Comparison of ENCODE assay signal across 19 cellular contexts in genomic region chr12:2458113-2458414, GRCh38.
"Had no signal": no experiment of that assay in that cellular context is flagged by ENCODE, and none has a peak within 500 bp of the region (broad histone marks: within the 10 kb centered on the region; RNA-seq: fewer than 3 reads in every experiment).

No MANE protein-coding gene starts in this region.

- ATAC-seq: left lung; naive thymus-derived CD4-positive, alpha-beta T cell; stimulated activated naive B cell treated with anti-CD40 and anti-IgM and Interleukin-4, amounts not matched to agents 10 μg/mL and 1 μg/mL and 100 μg/mL, for 72 hours; stimulated activated naive CD8-positive, alpha-beta T cell treated with anti-CD3 and anti-CD28 coated beads, Interleukin-15, amount 100 ng/mL, for 72 hours had no signal

- H3K27me3 ChIP-seq: colonic mucosa, left lung, neutrophil had no signal

- H3K9me3 ChIP-seq: colonic mucosa, left lung, neutrophil had no signal

- DNase-seq: caudate nucleus; colonic mucosa; effector CD8-positive, alpha-beta T cell; foreskin melanocyte; immature natural killer cell; left lung; mammary epithelial cell; naive thymus-derived CD4-positive, alpha-beta T cell; nephron progenitor cell; posterior cingulate gyrus; stimulated activated CD4-positive, alpha-beta T cell treated with anti-CD3 and anti-CD28 coated beads, Interleukin-15, amount 100 ng/mL, for 24 hours; stimulated activated CD4-positive, alpha-beta T cell treated with anti-CD3 and anti-CD28 coated beads, Interleukin-1b, Interleukin-23, amount 100 ng/mL, for 48 hours; stimulated activated CD4-positive, alpha-beta T cell treated with anti-CD3 and anti-CD28 coated beads, Interleukin-4, amount 100 ng/mL, for 24 hours; stimulated activated naive B cell treated with anti-CD40 and anti-IgM and Interleukin-4, amounts not matched to agents 10 μg/mL and 1 μg/mL and 100 μg/mL, for 72 hours; stimulated activated naive CD8-positive, alpha-beta T cell treated with anti-CD3 and anti-CD28 coated beads, Interleukin-15, amount 100 ng/mL, for 72 hours; substantia nigra; trophoblast cell had no signal

- H3K27me3 Mint-ChIP-seq: naive thymus-derived CD4-positive, alpha-beta T cell; stimulated activated naive B cell treated with anti-CD40 and anti-IgM and Interleukin-4, amounts not matched to agents 10 μg/mL and 1 μg/mL and 100 μg/mL, for 72 hours; stimulated activated naive CD8-positive, alpha-beta T cell treated with anti-CD3 and anti-CD28 coated beads, Interleukin-15, amount 100 ng/mL, for 72 hours had no signal

- H3K27ac Mint-ChIP-seq: immature natural killer cell; naive thymus-derived CD4-positive, alpha-beta T cell; stimulated activated naive B cell treated with anti-CD40 and anti-IgM and Interleukin-4, amounts not matched to agents 10 μg/mL and 1 μg/mL and 100 μg/mL, for 72 hours; stimulated activated naive CD8-positive, alpha-beta T cell treated with anti-CD3 and anti-CD28 coated beads, Interleukin-15, amount 100 ng/mL, for 72 hours had no signal

- H3K4me3 Mint-ChIP-seq: immature natural killer cell; naive thymus-derived CD4-positive, alpha-beta T cell; nephron progenitor cell; stimulated activated naive B cell treated with anti-CD40 and anti-IgM and Interleukin-4, amounts not matched to agents 10 μg/mL and 1 μg/mL and 100 μg/mL, for 72 hours; stimulated activated naive CD8-positive, alpha-beta T cell treated with anti-CD3 and anti-CD28 coated beads, Interleukin-15, amount 100 ng/mL, for 72 hours had no signal

- H3K36me3 ChIP-seq: colonic mucosa, left lung, neutrophil had no signal

- H3K9me3 Mint-ChIP-seq: immature natural killer cell; naive thymus-derived CD4-positive, alpha-beta T cell; nephron progenitor cell; stimulated activated naive B cell treated with anti-CD40 and anti-IgM and Interleukin-4, amounts not matched to agents 10 μg/mL and 1 μg/mL and 100 μg/mL, for 72 hours; stimulated activated naive CD8-positive, alpha-beta T cell treated with anti-CD3 and anti-CD28 coated beads, Interleukin-15, amount 100 ng/mL, for 72 hours had no signal

- H3K36me3 Mint-ChIP-seq: immature natural killer cell; naive thymus-derived CD4-positive, alpha-beta T cell; stimulated activated naive B cell treated with anti-CD40 and anti-IgM and Interleukin-4, amounts not matched to agents 10 μg/mL and 1 μg/mL and 100 μg/mL, for 72 hours had no signal

- H3K4me1 Mint-ChIP-seq: immature natural killer cell; stimulated activated naive B cell treated with anti-CD40 and anti-IgM and Interleukin-4, amounts not matched to agents 10 μg/mL and 1 μg/mL and 100 μg/mL, for 72 hours; stimulated activated naive CD8-positive, alpha-beta T cell treated with anti-CD3 and anti-CD28 coated beads, Interleukin-15, amount 100 ng/mL, for 72 hours had no signal

- H3K4me1 ChIP-seq: colonic mucosa had no signal

- FAIRE-seq: keratinocyte had no signal

- H3K27ac ChIP-seq: colonic mucosa, left lung, neutrophil had no signal

- H3K4me3 ChIP-seq: colonic mucosa, left lung had no signal
